ENCODE assay signal across 13 cellular contexts in genomic region chr20:32006841-32007786, GRCh38. TPM values are rescaled to one million over a fixed set of nuclear protein-coding genes. Genes with fewer than 3 reads are reported as not detected.
DNase-seq lines count a peak whose midpoint lies in the region; ATAC-seq and TF ChIP-seq lines count a peak whose summit lies in the region.
"Had no signal": no experiment of that assay in that cellular context is flagged by ENCODE, and none has a peak within 500 bp of the region (broad histone marks: within the 10 kb centered on the region; RNA-seq: fewer than 3 reads in every experiment).

No MANE protein-coding gene starts in this region.

- no peak for ATAC-seq in GM21390 (IDR thresholded peaks at IDR 0.05; ENCODE audit: unreplicated experiment)
- ATAC-seq in stimulated activated memory B cell treated with anti-CD40 and anti-IgM and Interleukin-4, amounts not matched to agents 10 μg/mL and 1 μg/mL and 100 μg/mL, for 72 hours, result no peak
- ATAC-seq: GM12878 had no signal

- CTCF ChIA-PET in HEK293T (lab: Yijun Ruan, JAX), result interaction anchor here (0.6 to 1.5 kb wide), 3 partner anchors 13 to 84 kb away, joined by 3 to 4 read pairs (median 3); no protein-coding TSS in a partner anchor

- no peaks in the 10 kb centered on the region for H4K20me1 ChIP-seq in BLaER1 treated with 17β-estradiol and CSF1 and Interleukin-3, amounts not matched to agents 10 nM and 100 nM

- H3K36me3 Mint-ChIP-seq in stimulated activated memory B cell treated with anti-CD40 and anti-IgM and Interleukin-4, amounts not matched to agents 10 μg/mL and 1 μg/mL and 100 μg/mL, for 72 hours, result no peaks in the 10 kb centered on the region

- no peak overlapping the region for H3K27ac Mint-ChIP-seq in stimulated activated memory B cell treated with anti-CD40 and anti-IgM and Interleukin-4, amounts not matched to agents 10 μg/mL and 1 μg/mL and 100 μg/mL, for 72 hours

- no peak overlapping the region for H3K4me3 ChIP-seq in BLaER1 treated with 17β-estradiol and CSF1 and Interleukin-3, amounts not matched to agents 10 nM and 100 nM
- H3K4me3 ChIP-seq in SJCRH30, result no peak overlapping the region
- H3K4me3 ChIP-seq: GM12878 had no signal

- no peaks in the 10 kb centered on the region for H3K9me3 ChIP-seq in BLaER1 treated with 17β-estradiol and CSF1 and Interleukin-3, amounts not matched to agents 10 nM and 100 nM (replicated peaks in 1 of 11)
- no peaks in the 10 kb centered on the region for H3K9me3 ChIP-seq in SJCRH30 (replicated peaks)

- DNase-seq in HEK293T (ENCODE audit: extremely low spot score) (no peak), SJCRH30 (peak in 1 of 2 experiments; percentile 49), iPS-NIHi11 (ENCODE audit: low spot score) (peak; percentile 47), CD1c-positive myeloid dendritic cell (ENCODE audit: extremely low spot score) (no peak), 8988T (no peak)
- DNase-seq: activated effector memory CD4-positive, alpha-beta T cell treated with anti-CD3 and anti-CD28 coated beads, Interleukin-2, amount 50 U/mL, for 16 hours; brain microvascular endothelial cell; NCI-H1048 had no signal

- H3K4me1 Mint-ChIP-seq in stimulated activated memory B cell treated with anti-CD40 and anti-IgM and Interleukin-4, amounts not matched to agents 10 μg/mL and 1 μg/mL and 100 μg/mL, for 72 hours, result no peaks in the 10 kb centered on the region

- peak overlapping the region; percentile 30 to 87 (median 60); a peak in 21 of 22 replicates for H3K4me2 ChIP-seq in BLaER1 treated with 17β-estradiol and CSF1 and Interleukin-3, amounts not matched to agents 10 nM and 100 nM

- peaks cover 48% of the 10 kb centered on the region for H3K27me3 Mint-ChIP-seq in stimulated activated memory B cell treated with anti-CD40 and anti-IgM and Interleukin-4, amounts not matched to agents 10 μg/mL and 1 μg/mL and 100 μg/mL, for 72 hours

- no peak overlapping the region; a peak in 1 of 22 replicates for H3K27ac ChIP-seq in BLaER1 treated with 17β-estradiol and CSF1 and Interleukin-3, amounts not matched to agents 10 nM and 100 nM
- H3K27ac ChIP-seq in SJCRH30, result peak overlapping the region; percentile 5; the same call in 1 of the 2 replicates
- H3K27ac ChIP-seq: brain microvascular endothelial cell had no signal

- no peaks in the 10 kb centered on the region for H3K36me3 ChIP-seq in BLaER1 treated with 17β-estradiol and CSF1 and Interleukin-3, amounts not matched to agents 10 nM and 100 nM
- H3K36me3 ChIP-seq in SJCRH30, result no peaks in the 10 kb centered on the region
- H3K36me3 ChIP-seq: brain microvascular endothelial cell had no signal

- no peaks in the 10 kb centered on the region for H3K9me3 Mint-ChIP-seq in stimulated activated memory B cell treated with anti-CD40 and anti-IgM and Interleukin-4, amounts not matched to agents 10 μg/mL and 1 μg/mL and 100 μg/mL, for 72 hours

- no peak overlapping the region for H3K9ac ChIP-seq in BLaER1 treated with 17β-estradiol and CSF1 and Interleukin-3, amounts not matched to agents 10 nM and 100 nM

- no peak overlapping the region for H3K4me3 Mint-ChIP-seq in stimulated activated memory B cell treated with anti-CD40 and anti-IgM and Interleukin-4, amounts not matched to agents 10 μg/mL and 1 μg/mL and 100 μg/mL, for 72 hours

- POLR2A ChIA-PET in HEK293T (lab: Yijun Ruan, JAX), result no interaction called here

- no peaks in the 10 kb centered on the region for H3K27me3 ChIP-seq in BLaER1 treated with 17β-estradiol and CSF1 and Interleukin-3, amounts not matched to agents 10 nM and 100 nM
- peaks cover 16% of the 10 kb centered on the region; the same call in 1 of the 2 replicates for H3K27me3 ChIP-seq in SJCRH30
- H3K27me3 ChIP-seq: brain microvascular endothelial cell had no signal

- H3K4me1 ChIP-seq in BLaER1 treated with 17β-estradiol and CSF1 and Interleukin-3, amounts not matched to agents 10 nM and 100 nM, result peaks cover 11 to 18% (median 14%) of the 10 kb centered on the region in 10 experiments
- H3K4me1 ChIP-seq in SJCRH30, result peaks cover 11% of the 10 kb centered on the region; the same call in 1 of the 2 replicates

TF ChIP-seq in HEK293T, 16 proteins besides CTCF, POLR2A, EP300 and RAD21:
- TF ChIP-seq SP1 (IDR thresholded peaks at IDR 0.05), result no peak
- TF ChIP-seq PKNOX1 (IDR thresholded peaks at IDR 0.05), result peak; percentile 67; the same call in 1 of the 2 replicates

RNA-seq across cellular contexts. Expression of gene CCM2L, which starts 3.1 kb away (rescaled TPM):
- 0.71 and 1.2 TPM in 2 replicates for total RNA-seq in SJCRH30 (2014; rRNA removed; shearing (Covaris generic))
- total RNA-seq: GM12878 had no signal

RNA-seq across cellular contexts. Expression of gene XKR7, which starts 39.2 kb away (rescaled TPM):
- 0.02 and 0.03 TPM in 2 replicates for total RNA-seq in SJCRH30 (2014; rRNA removed; shearing (Covaris generic))
- total RNA-seq: GM12878 had no signal

RNA-seq across cellular contexts. Expression of gene HCK, which starts 44.9 kb away (rescaled TPM):
- total RNA-seq in SJCRH30 (2014; rRNA removed; shearing (Covaris generic)), result not detected in 2 replicates
- total RNA-seq: SK-MEL-5 had no signal

RNA-seq across cellular contexts. Expression of gene PDRG1, which starts 55.3 kb away (rescaled TPM):
- 23.9 and 24.0 TPM in 2 replicates for total RNA-seq in SJCRH30 (2014; rRNA removed; shearing (Covaris generic))
